Comparison of ENCODE assay signal across 17 cellular contexts in the genomic region with DNA sequence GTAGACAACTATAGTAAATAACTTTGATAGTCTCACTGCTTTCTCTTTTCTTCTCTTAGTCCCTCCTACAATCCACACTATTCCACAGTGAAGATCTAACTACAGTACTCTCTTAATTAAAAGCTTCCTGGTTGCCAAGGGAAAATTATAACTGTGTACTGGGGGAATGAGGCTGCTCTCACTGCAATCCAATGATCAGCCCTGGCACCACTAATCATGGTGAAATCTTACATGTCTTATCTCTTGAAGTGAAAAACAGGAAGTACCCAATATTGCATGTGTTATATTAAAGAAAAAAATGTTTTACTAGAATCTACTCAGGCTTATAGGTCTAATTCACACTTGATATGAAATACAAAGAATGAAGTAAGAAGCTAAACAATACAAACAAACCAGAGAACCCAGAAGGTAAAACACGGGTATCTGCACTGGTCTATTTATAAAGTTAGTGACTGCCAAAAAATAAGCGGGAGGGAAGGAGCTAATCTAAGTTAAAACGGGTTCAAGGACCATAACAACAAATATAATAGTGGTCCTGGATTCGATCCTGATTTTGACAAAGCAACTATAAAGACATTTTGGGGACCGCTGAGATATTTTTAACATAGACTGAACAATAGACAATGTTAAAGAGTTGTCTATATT.
"Had no signal": no experiment of that assay in that cellular context is flagged by ENCODE, and none has a peak within 500 bp of the region (broad histone marks: within the 10 kb centered on the region; RNA-seq: fewer than 3 reads in every experiment).

No MANE protein-coding gene starts in this region.

- H3K36me3 ChIP-seq: lower lobe of right lung, right lobe of liver, suprapubic skin had no signal

- H3K4me3 ChIP-seq: dorsolateral prefrontal cortex, lower lobe of right lung, psoas muscle, right lobe of liver, suprapubic skin had no signal

- H3K9me3 ChIP-seq: lower lobe of right lung, psoas muscle, right lobe of liver, suprapubic skin had no signal

- H3K4me1 ChIP-seq: lower lobe of right lung, psoas muscle, right lobe of liver, suprapubic skin had no signal

- H3K27ac ChIP-seq: dorsolateral prefrontal cortex, lower lobe of right lung, psoas muscle, right lobe of liver, suprapubic skin had no signal

- DNase-seq: activated CD4-positive, alpha-beta memory T cell treated with anti-CD3 and anti-CD28 coated beads, Interleukin-2, amount 10 ng/mL, durations not matched to agents 7 days and 5 days; activated CD4-positive, alpha-beta T cell treated with anti-CD3 and anti-CD28 coated beads for 4 hours; activated effector memory CD4-positive, alpha-beta T cell treated with Interleukin-2 at 50 U/mL for 16 hours; activated naive CD4-positive, alpha-beta T cell treated with anti-CD3 and anti-CD28 coated beads, Interleukin-2, amount 50 U/mL, for 16 hours; activated T-cell treated with anti-CD3 and anti-CD28 coated beads, Interleukin-2, amount 50 U/mL, for 24 hours; dorsolateral prefrontal cortex; endodermal cell; erythroblast; hippocampal formation; lower lobe of right lung; nephron progenitor cell; psoas muscle; right lobe of liver; T-helper 1 cell; T1000; trophoblast cell had no signal

- ATAC-seq: lower lobe of right lung, psoas muscle, right lobe of liver had no signal

- H3K27me3 ChIP-seq: dorsolateral prefrontal cortex, right lobe of liver, suprapubic skin had no signal
